8 cellular contexts compared by ENCODE assay signal in genomic region chr11:75814686-75815344, GRCh38. TPM values are rescaled to one million over a fixed set of nuclear protein-coding genes. Genes with fewer than 3 reads are reported as not detected.
DNase-seq lines count a peak whose midpoint lies in the region; ATAC-seq and TF ChIP-seq lines count a peak whose summit lies in the region.

Gene UVRAG, plus strand, starts transcription at chr11:75815210. Its CDS starts 198 bp downstream, at chr11:75815408.

- peak within 1 kb of the TSS; percentile 77 to 91 for H3K4me3 ChIP-seq in Panc1 (ENCODE audit: low read depth in 2 of 2, low read length in 2 of 2)
- peak within 1 kb of the TSS; percentile 81 to 97 for H3K4me3 ChIP-seq in esophagus (ENCODE audit: low read depth in 1 of 2, low read length in 2 of 2)
- H3K4me3 ChIP-seq in mucosa of stomach (ENCODE audit: low read length), result peak within 1 kb of the TSS; percentile 85

- ATAC-seq in GM21723 (IDR thresholded peaks at IDR 0.05; ENCODE audit: unreplicated experiment) (peak; percentile 80), Panc1 (peak; percentile 95)
- ATAC-seq in activated T-cell treated with anti-CD3 and anti-CD28 coated beads, Interleukin-2, amount 50 U/mL, for 4 hours, result peak; percentile 92

- H3K27ac ChIP-seq in Panc1 (ENCODE audit: low read length), result peak within 1 kb of the TSS; percentile 83
- H3K27ac ChIP-seq in esophagus (ENCODE audit: low read depth in 2 of 2, low read length in 1 of 2), result peak within 1 kb of the TSS; percentile 94 to 96

- no peaks in the 10 kb centered on the region; the same call in 1 of the 2 replicates for H3K36me3 ChIP-seq in Panc1 (ENCODE audit: control insufficient read depth, insufficient read depth, low read length)
- no peaks in the 10 kb centered on the region for H3K36me3 ChIP-seq in esophagus (ENCODE audit: control insufficient read depth in 2 of 2, insufficient read depth in 2 of 2, low read length in 1 of 2)
- no peaks in the 10 kb centered on the region for H3K36me3 ChIP-seq in mucosa of stomach (ENCODE audit: control insufficient read depth, insufficient read depth, low read length)

- H3K9ac ChIP-seq in mucosa of stomach (ENCODE audit: low read length), result peak within 1 kb of the TSS; percentile 88

- H3K36me3 Mint-ChIP-seq in activated T-cell treated with anti-CD3 and anti-CD28 coated beads, Interleukin-2, amount 50 U/mL, for 4 hours (ENCODE audit: insufficient read depth), result peaks cover 2% of the 10 kb centered on the region

- H3K9me3 Mint-ChIP-seq in activated T-cell treated with anti-CD3 and anti-CD28 coated beads, Interleukin-2, amount 50 U/mL, for 4 hours, result no peaks in the 10 kb centered on the region

- no peak for TF ChIP-seq CTCF in Panc1 (IDR thresholded peaks at IDR 0.05)

- H3K27me3 ChIP-seq in Panc1 (ENCODE audit: control insufficient read depth, insufficient read depth, low read length) (no peaks in the 10 kb centered on the region), esophagus (ENCODE audit: control insufficient read depth in 1 of 2, insufficient read depth in 2 of 2, low read length in 2 of 2) (no peaks in the 10 kb centered on the region), mucosa of stomach (ENCODE audit: control insufficient read depth, insufficient read depth, low read length) (no peaks in the 10 kb centered on the region)

- POLR2A ChIA-PET in Panc1 (lab: Charles Lee), result interaction anchor here (1.0 kb wide), 1 partner anchor 12 kb away, joined by 13 read pairs; no protein-coding TSS in a partner anchor

- intact Hi-C loops in Panc1 (cut with micrococcal nuclease; ENCODE audit: unreplicated experiment), result loop anchor here (10.0 kb wide), 1 partner anchor 500 kb away; no protein-coding TSS in a partner anchor

- no peak within 1 kb of the TSS for H3K4me3 Mint-ChIP-seq in activated T-cell treated with anti-CD3 and anti-CD28 coated beads, Interleukin-2, amount 50 U/mL, for 4 hours

- in situ Hi-C loops in Panc1 (cut with HindIII; ENCODE audit: low pct_unique_long_range_greater_than_20kb, low sequenced_read_pairs), result no loop called here

- DNase-seq in DMS53 (lab: John Stamatoyannopoulos, UW), result peak; percentile 100
- DNase-seq in KG1 (lab: John Stamatoyannopoulos, UW), result peak; percentile 100
- DNase-seq in Panc1 (ENCODE audit: low read depth, low spot score), result peak; percentile 98
- peak; percentile 97 for DNase-seq in activated T-cell treated with anti-CD3 and anti-CD28 coated beads, Interleukin-2, amount 50 U/mL, for 4 hours
- peak; percentile 95 to 97 for DNase-seq in stimulated activated CD8-positive, alpha-beta memory T cell treated with anti-CD3 and anti-CD28 coated beads, Interleukin-7, amount 100 ng/mL, for 1 hour (ENCODE audit: low read depth in 2 of 2)

- H3K27me3 Mint-ChIP-seq in activated T-cell treated with anti-CD3 and anti-CD28 coated beads, Interleukin-2, amount 50 U/mL, for 4 hours (ENCODE audit: low read depth), result no peaks in the 10 kb centered on the region

- H3K4me1 Mint-ChIP-seq in activated T-cell treated with anti-CD3 and anti-CD28 coated beads, Interleukin-2, amount 50 U/mL, for 4 hours (ENCODE audit: low read depth), result peaks cover 21% of the 10 kb centered on the region

- CTCF ChIA-PET in Panc1 (lab: Charles Lee), result no interaction called here

- BruUV-seq in Panc1 (replicated peaks; lab: Mats Ljungman, UMichigan), result no TSS peak

- WGBS in esophagus, 2 donors, result 0% methylated on average over 39 of the region's 39 CpGs

- H3K9me3 ChIP-seq in Panc1 (ENCODE audit: control insufficient read depth, insufficient read depth, low read depth, low read length), result no peaks in the 10 kb centered on the region
- no peaks in the 10 kb centered on the region for H3K9me3 ChIP-seq in esophagus (ENCODE audit: control insufficient read depth in 2 of 2, insufficient read depth in 1 of 2, low read depth in 1 of 2, low read length in 1 of 2)
- H3K9me3 ChIP-seq in mucosa of stomach (ENCODE audit: control insufficient read depth, low read length), result no peaks in the 10 kb centered on the region

- H3K4me1 ChIP-seq in Panc1 (ENCODE audit: control insufficient read depth, insufficient read depth, low read length) (peaks cover 23% of the 10 kb centered on the region), esophagus (ENCODE audit: control insufficient read depth in 2 of 2, insufficient read depth in 2 of 2, low read length in 1 of 2) (peaks cover 3 to 8% of the 10 kb centered on the region in 2 donors), mucosa of stomach (ENCODE audit: control insufficient read depth, insufficient read depth, low read length) (peaks cover 22% of the 10 kb centered on the region)

RNA-seq across cellular contexts. Expression of gene UVRAG, which starts in this region (rescaled TPM):
- 29.5 TPM for total RNA-seq in Panc1 (2021; ENCODE audit: unreplicated experiment)
- 12.0 TPM for polyA plus RNA-seq in Panc1 (2012; ENCODE audit: insufficient read length)
- total RNA-seq in activated T-cell treated with anti-CD3 and anti-CD28 coated beads, Interleukin-2, amount 50 U/mL, for 4 hours, result 10 to 100 TPM; 14.4 to 15.8 (median 14.5) TPM
- 1 to 10 TPM; 3.1 to 3.8 TPM for polyA plus RNA-seq in esophagus

Comparison
In these comparisons a context has a peak if more than half of its experiments do, and no peak if none do; other contexts are left out.
1. Peak in every context shown above with its lines: DNase-seq, ATAC-seq, H3K4me3 ChIP-seq and H3K27ac ChIP-seq.